Comparison of ENCODE assay signal across 8 cellular contexts in genomic region chr20:29689411-29690225, GRCh38.
DNase-seq lines count a peak whose midpoint lies in the region; ATAC-seq and TF ChIP-seq lines count a peak whose summit lies in the region.

No MANE protein-coding gene starts in this region.

- no peaks in the 10 kb centered on the region for H4K20me1 ChIP-seq in fibroblast of lung (ENCODE audit: control insufficient read depth, extremely low read depth, insufficient read depth, low read length)

- H3K36me3 Mint-ChIP-seq in activated naive CD8-positive, alpha-beta T cell: no peaks in the 10 kb centered on the region
- H3K36me3 Mint-ChIP-seq in activated naive CD8-positive, alpha-beta T cell treated with anti-CD3 and anti-CD28 coated beads, Interleukin-2, amount 50 U/mL, for 24 hours (ENCODE audit: low read depth): no peaks in the 10 kb centered on the region

- H3K4me2 ChIP-seq in fibroblast of lung (ENCODE audit: extremely low read depth, insufficient read depth, low read length) (no peak overlapping the region), mesendoderm (ENCODE audit: low read length) (no peak overlapping the region)

- H3K79me2 ChIP-seq in fibroblast of lung (ENCODE audit: control insufficient read depth, insufficient read depth, low read length) (no peaks in the 10 kb centered on the region), mesendoderm (ENCODE audit: control insufficient read depth, insufficient read depth, low read length) (no peaks in the 10 kb centered on the region)

- H3K4me1 Mint-ChIP-seq in activated naive CD8-positive, alpha-beta T cell (ENCODE audit: low read depth): no peaks in the 10 kb centered on the region
- H3K4me1 Mint-ChIP-seq in activated naive CD8-positive, alpha-beta T cell treated with anti-CD3 and anti-CD28 coated beads, Interleukin-2, amount 50 U/mL, for 24 hours: no peaks in the 10 kb centered on the region

- H3K27me3 ChIP-seq in NT2/D1 (ENCODE audit: insufficient read depth, insufficient read length) (no peaks in the 10 kb centered on the region), fibroblast of lung (ENCODE audit: control insufficient read depth, insufficient read depth, low read length) (no peaks in the 10 kb centered on the region), mesendoderm (ENCODE audit: insufficient read depth, low read length, poor library complexity) (no peaks in the 10 kb centered on the region)

- no peaks in the 10 kb centered on the region for H3K27me3 Mint-ChIP-seq in activated naive CD8-positive, alpha-beta T cell
- no peaks in the 10 kb centered on the region for H3K27me3 Mint-ChIP-seq in activated naive CD8-positive, alpha-beta T cell treated with anti-CD3 and anti-CD28 coated beads, Interleukin-2, amount 50 U/mL, for 24 hours

- no CpG with 5 or more reads among the region's 48 CpGs for WGBS in mesendoderm (ENCODE audit: extremely low coverage, insufficient coverage, low lambda C conversion rate)

- no peak overlapping the region for H2AFZ ChIP-seq in fibroblast of lung (ENCODE audit: low read length)

- H3K4me1 ChIP-seq in NT2/D1 (ENCODE audit: insufficient read depth, insufficient read length) (no peaks in the 10 kb centered on the region), fibroblast of lung (ENCODE audit: control insufficient read depth, extremely low read depth, insufficient read depth, low read length) (no peaks in the 10 kb centered on the region), mesendoderm (ENCODE audit: control insufficient read depth, low read depth, low read length) (no peaks in the 10 kb centered on the region)

- H3K56ac ChIP-seq in mesendoderm (ENCODE audit: low read length): no peak overlapping the region

- H2AK5ac ChIP-seq in mesendoderm (ENCODE audit: low read length): no peak overlapping the region

- H3K23ac ChIP-seq in mesendoderm (ENCODE audit: low read length): no peak overlapping the region

- no peak overlapping the region for H4K8ac ChIP-seq in mesendoderm (ENCODE audit: low read depth, low read length)

- H3K9ac ChIP-seq in NT2/D1 (ENCODE audit: insufficient read length, low read depth) (no peak overlapping the region), fibroblast of lung (ENCODE audit: insufficient read depth, low read length) (peak overlapping the region; percentile 30), mesendoderm (ENCODE audit: low read length) (no peak overlapping the region)

- H3K27ac Mint-ChIP-seq in activated naive CD8-positive, alpha-beta T cell: peak overlapping the region; percentile 58
- H3K27ac Mint-ChIP-seq in activated naive CD8-positive, alpha-beta T cell treated with anti-CD3 and anti-CD28 coated beads, Interleukin-2, amount 50 U/mL, for 24 hours: no peak overlapping the region

- ATAC-seq in activated naive CD8-positive, alpha-beta T cell treated with anti-CD3 and anti-CD28 coated beads, Interleukin-2, amount 50 U/mL, for 24 hours: no peak

- no peak overlapping the region for H3K18ac ChIP-seq in mesendoderm (ENCODE audit: low read length)

- H3K4me3 Mint-ChIP-seq in activated naive CD8-positive, alpha-beta T cell: peak overlapping the region; percentile 52
- H3K4me3 Mint-ChIP-seq in activated naive CD8-positive, alpha-beta T cell treated with anti-CD3 and anti-CD28 coated beads, Interleukin-2, amount 50 U/mL, for 24 hours: no peak overlapping the region

- no peak overlapping the region for H3K4ac ChIP-seq in mesendoderm (ENCODE audit: low read depth, low read length)

- TF ChIP-seq CTCF in fibroblast of lung (conservative IDR thresholded peaks at IDR 0.05 in 1 of 2, IDR thresholded peaks at IDR 0.05 in 1 of 2; ENCODE audit: low read depth in 1 of 2, low read length in 2 of 2): no peak

- H3K27ac ChIP-seq in fibroblast of lung (ENCODE audit: insufficient read depth, low read length) (no peak overlapping the region), mesendoderm (ENCODE audit: low read depth, low read length) (no peak overlapping the region)

- H3K36me3 ChIP-seq in NT2/D1 (ENCODE audit: insufficient read depth, insufficient read length, low read length) (no peaks in the 10 kb centered on the region), fibroblast of lung (ENCODE audit: control insufficient read depth, insufficient read depth, low read length) (no peaks in the 10 kb centered on the region), mesendoderm (ENCODE audit: control insufficient read depth, insufficient read depth, low read length) (no peaks in the 10 kb centered on the region)

- H2BK5ac ChIP-seq in mesendoderm (ENCODE audit: low read length): no peak overlapping the region

- no peaks in the 10 kb centered on the region for H3K9me3 Mint-ChIP-seq in activated naive CD8-positive, alpha-beta T cell (ENCODE audit: low read depth)
- peaks cover 18% of the 10 kb centered on the region for H3K9me3 Mint-ChIP-seq in activated naive CD8-positive, alpha-beta T cell treated with anti-CD3 and anti-CD28 coated beads, Interleukin-2, amount 50 U/mL, for 24 hours

- H3K4me3 ChIP-seq in NT2/D1 (ENCODE audit: insufficient read length, low read depth) (no peak overlapping the region), fibroblast of lung (replicated peaks in 1 of 4; ENCODE audit: control extremely low read depth in 1 of 4, insufficient read depth in 1 of 4, low read depth in 3 of 4, low read length in 4 of 4) (peak overlapping the region in 1 of 4 experiments; percentile 46), mesendoderm (ENCODE audit: low read length) (no peak overlapping the region)

- H2BK120ac ChIP-seq in mesendoderm (ENCODE audit: low read depth, low read length): no peak overlapping the region

- H2BK15ac ChIP-seq in mesendoderm (replicated peaks; ENCODE audit: low read depth): no peak overlapping the region

- DNase-seq in activated naive CD8-positive, alpha-beta T cell treated with anti-CD3 and anti-CD28 coated beads, Interleukin-2, amount 50 U/mL, for 24 hours: no peak
- DNase-seq in NT2/D1 (ENCODE audit: low read depth, low spot score) (peak; percentile 42), fibroblast of lung (ENCODE audit: low read depth in 2 of 2) (no peak), mesendoderm (no peak), GM19240 (ENCODE audit: insufficient read length, low spot score) (no peak), NCI-H2029 (lab: John Stamatoyannopoulos, UW) (no peak)
- peak; percentile 7 for DNase-seq in stimulated activated CD8-positive, alpha-beta memory T cell treated with anti-CD3 and anti-CD28 coated beads, Interleukin-7, amount 100 ng/mL, for 24 hours (ENCODE audit: low read depth)

- H3K9me3 ChIP-seq in NT2/D1 (ENCODE audit: insufficient read depth, low read length) (no peaks in the 10 kb centered on the region), fibroblast of lung (ENCODE audit: control insufficient read depth, insufficient read depth, low read depth, low read length) (no peaks in the 10 kb centered on the region)

- H3K79me1 ChIP-seq in mesendoderm (ENCODE audit: low read length): no peaks in the 10 kb centered on the region

- no peak overlapping the region for H4K5ac ChIP-seq in mesendoderm (ENCODE audit: low read length)

Comparison
In these comparisons a context has a peak if more than half of its experiments do, and no peak if none do; other contexts are left out.
1. DNase-seq: peak in NT2/D1 (single experiment) and stimulated activated CD8-positive, alpha-beta memory T cell treated with anti-CD3 and anti-CD28 coated beads, Interleukin-7, amount 100 ng/mL, for 24 hours (single experiment); none in activated naive CD8-positive, alpha-beta T cell treated with anti-CD3 and anti-CD28 coated beads, Interleukin-2, amount 50 U/mL, for 24 hours (single experiment), fibroblast of lung (0 of 2), mesendoderm (single experiment), GM19240 (single experiment) and NCI-H2029 (single experiment).